In the genomic region with DNA sequence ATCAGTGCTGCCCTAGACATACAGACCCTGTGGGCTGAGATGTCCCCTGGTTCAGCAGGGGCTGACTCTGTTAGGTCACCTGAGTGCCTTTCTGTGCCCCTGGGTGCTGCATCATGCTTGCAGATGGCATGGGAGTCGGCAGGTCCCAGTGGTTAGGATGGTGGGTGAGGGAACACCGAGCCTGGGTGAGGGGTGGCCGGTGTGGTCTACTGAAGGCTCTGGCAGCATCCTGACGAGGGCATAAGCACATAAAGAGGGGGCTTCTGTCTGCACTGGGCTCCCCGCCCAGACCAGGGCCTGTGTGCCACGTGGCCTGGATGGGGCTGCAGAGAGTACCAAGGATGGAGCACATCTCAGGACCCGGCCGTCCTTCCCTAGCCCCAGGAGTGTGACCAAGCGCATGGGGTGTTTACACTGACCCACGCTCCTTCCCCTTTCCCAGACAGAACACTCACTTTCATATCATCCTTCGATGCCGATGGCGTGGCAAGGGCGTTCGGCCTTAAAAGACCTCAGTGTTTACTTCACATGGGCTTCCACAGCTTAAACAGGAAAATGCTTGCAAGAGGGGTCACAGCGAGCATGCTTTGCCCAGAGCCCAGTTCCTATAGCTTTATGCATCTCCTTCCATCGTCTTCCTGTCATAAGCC, we compare ENCODE assay signal across 16 cellular contexts.
DNase-seq lines count a peak whose midpoint lies in the region; ATAC-seq and TF ChIP-seq lines count a peak whose summit lies in the region.
"Had no signal": no experiment of that assay in that cellular context is flagged by ENCODE, and none has a peak within 500 bp of the region (broad histone marks: within the 10 kb centered on the region; RNA-seq: fewer than 3 reads in every experiment).

No MANE protein-coding gene starts in this region.

- POLR2A ChIA-PET in Caco-2 (lab: Charles Lee): no interaction called here

- H3K9ac ChIP-seq in skeletal muscle tissue (ENCODE audit: low read depth in 1 of 3, low read length in 3 of 3): peak overlapping the region in 2 of 3 donors; percentile 24 to 77
- H3K9ac ChIP-seq in smooth muscle cell (ENCODE audit: low read depth): no peak overlapping the region

- no peak overlapping the region for H3K4me3 Mint-ChIP-seq in Caco-2 (ENCODE audit: unreplicated experiment)
- H3K4me3 Mint-ChIP-seq in activated naive CD8-positive, alpha-beta T cell treated with anti-CD3 and anti-CD28 coated beads for 36 hours: no peak overlapping the region

- no peaks in the 10 kb centered on the region for H3K27me3 Mint-ChIP-seq in Caco-2 (ENCODE audit: insufficient read depth, unreplicated experiment)
- no peaks in the 10 kb centered on the region for H3K27me3 Mint-ChIP-seq in activated naive CD8-positive, alpha-beta T cell treated with anti-CD3 and anti-CD28 coated beads for 36 hours
- H3K27me3 Mint-ChIP-seq: CD8-positive, alpha-beta memory T cell had no signal

- H3K9me3 ChIP-seq in Caco-2 (no peaks in the 10 kb centered on the region), skeletal muscle tissue (ENCODE audit: control insufficient read depth in 3 of 3, low read length in 3 of 3) (no peaks in the 10 kb centered on the region), smooth muscle cell (replicated peaks; ENCODE audit: low read depth) (no peaks in the 10 kb centered on the region)

- H3K4me1 Mint-ChIP-seq in Caco-2 (ENCODE audit: low read depth, unreplicated experiment): peaks cover 81% of the 10 kb centered on the region
- peaks cover 22% of the 10 kb centered on the region for H3K4me1 Mint-ChIP-seq in activated naive CD8-positive, alpha-beta T cell treated with anti-CD3 and anti-CD28 coated beads for 36 hours

- peaks cover 53% of the 10 kb centered on the region for H3K36me3 Mint-ChIP-seq in Caco-2 (ENCODE audit: insufficient read depth, unreplicated experiment)
- H3K36me3 Mint-ChIP-seq in activated naive CD8-positive, alpha-beta T cell treated with anti-CD3 and anti-CD28 coated beads for 36 hours: peaks cover 11% of the 10 kb centered on the region

- CTCF ChIA-PET in Caco-2 (lab: Charles Lee): interaction anchor here (0.6 to 1.2 kb wide), 2 partner anchors 20 to 283 kb away, joined by 3 read pairs; no protein-coding TSS in a partner anchor

- TF ChIP-seq CTCF in Caco-2 (IDR thresholded peaks at IDR 0.05; ENCODE audit: insufficient read depth in 1 of 2, low read depth in 1 of 2, low read length in 1 of 2, severe bottlenecking in 1 of 2, unreplicated experiment in 1 of 2) (no peak), smooth muscle cell (IDR thresholded peaks at IDR 0.05; ENCODE audit: borderline replicate concordance, insufficient read depth, poor library complexity, severe bottlenecking) (no peak)

- H3K27ac Mint-ChIP-seq in Caco-2 (ENCODE audit: unreplicated experiment): peak overlapping the region; percentile 95
- H3K27ac Mint-ChIP-seq in activated naive CD8-positive, alpha-beta T cell treated with anti-CD3 and anti-CD28 coated beads for 36 hours: peak overlapping the region; percentile 79

- no peaks in the 10 kb centered on the region for H3K27me3 ChIP-seq in Caco-2 (replicated peaks; ENCODE audit: control insufficient read depth, insufficient read depth, low read length)
- H3K27me3 ChIP-seq in layer of hippocampus (ENCODE audit: control insufficient read depth, insufficient read depth, low read length): no peaks in the 10 kb centered on the region
- H3K27me3 ChIP-seq in skeletal muscle tissue (ENCODE audit: control insufficient read depth in 3 of 3, insufficient read depth in 3 of 3, low read length in 3 of 3): no peaks in the 10 kb centered on the region
- no peaks in the 10 kb centered on the region for H3K27me3 ChIP-seq in smooth muscle cell (ENCODE audit: low read depth)

- peaks cover 7% of the 10 kb centered on the region for H3F3A ChIP-seq in smooth muscle cell (ENCODE audit: low read depth)

- H4K20me1 ChIP-seq in smooth muscle cell (ENCODE audit: low read depth): no peaks in the 10 kb centered on the region

- 84% methylated on average over 15 of the region's 17 CpGs for WGBS in smooth muscle cell (ENCODE audit: low lambda C conversion rate)

- no TSS peak for BruUV-seq in Caco-2 (replicated peaks; lab: Mats Ljungman, UMichigan)

- H3K4me1 ChIP-seq in Caco-2 (peaks cover 89% of the 10 kb centered on the region), skeletal muscle tissue (ENCODE audit: control insufficient read depth in 3 of 3, insufficient read depth in 3 of 3, low read length in 3 of 3) (peaks cover 78 to 86% (median 81%) of the 10 kb centered on the region in 3 donors), smooth muscle cell (ENCODE audit: low read depth) (peaks cover 31% of the 10 kb centered on the region)

- no peaks in the 10 kb centered on the region for H3K9me3 Mint-ChIP-seq in Caco-2 (ENCODE audit: unreplicated experiment)
- H3K9me3 Mint-ChIP-seq in activated naive CD8-positive, alpha-beta T cell treated with anti-CD3 and anti-CD28 coated beads for 36 hours: no peaks in the 10 kb centered on the region
- H3K9me3 Mint-ChIP-seq: CD8-positive, alpha-beta memory T cell; stimulated activated effector memory CD8-positive, alpha-beta T cell treated with anti-CD3 and anti-CD28 coated beads, Interleukin-12 subunit alpha, Interleukin-12 subunit beta, amount 100 ng/mL, for 72 hours had no signal

- H2AFZ ChIP-seq in smooth muscle cell (ENCODE audit: low read depth): no peak overlapping the region

- H3K79me2 ChIP-seq in smooth muscle cell (ENCODE audit: low read depth): no peaks in the 10 kb centered on the region

- ATAC-seq in GM19035 (IDR thresholded peaks at IDR 0.05; ENCODE audit: unreplicated experiment): no peak
- no peak for ATAC-seq in GM19397 (IDR thresholded peaks at IDR 0.05; ENCODE audit: unreplicated experiment)
- ATAC-seq: PC-3 had no signal

- H3K36me3 ChIP-seq in Caco-2 (ENCODE audit: control insufficient read depth, insufficient read depth, low read length) (peaks cover 1% of the 10 kb centered on the region; the same call in 1 of the 2 replicates), skeletal muscle tissue (ENCODE audit: control insufficient read depth in 3 of 3, insufficient read depth in 3 of 3, low read length in 3 of 3) (peaks cover 0 to 4% (median 2%) of the 10 kb centered on the region in 3 donors), smooth muscle cell (ENCODE audit: low read depth) (no peaks in the 10 kb centered on the region)

- no peak overlapping the region for H3K4me3 ChIP-seq in Caco-2 (ENCODE audit: low read depth, low read length)
- H3K4me3 ChIP-seq in skeletal muscle tissue (ENCODE audit: low read length in 3 of 3): no peak overlapping the region
- H3K4me3 ChIP-seq in smooth muscle cell: no peak overlapping the region

- no peak for DNase-seq in Caco-2
- DNase-seq in activated naive CD8-positive, alpha-beta T cell treated with anti-CD3 and anti-CD28 coated beads for 36 hours: no peak
- no peak for DNase-seq in smooth muscle cell (lab: John Stamatoyannopoulos, UW; ENCODE audit: unreplicated experiment)
- DNase-seq in stimulated activated naive CD4-positive, alpha-beta T cell treated with Interleukin-2 at 50 U/mL for 16 hours (lab: John Stamatoyannopoulos, UW): no peak
- DNase-seq: CD8-positive, alpha-beta memory T cell; effector memory CD4-positive, alpha-beta T cell; glutamatergic neuron; NCI-H1105; NCI-H446; PC-3; T1000 had no signal

- H3K4me2 ChIP-seq in smooth muscle cell: no peak overlapping the region

- intact Hi-C loops in Caco-2 (cut with micrococcal nuclease; ENCODE audit: unreplicated experiment): no loop called here

- peak overlapping the region; percentile 67 for H3K27ac ChIP-seq in layer of hippocampus (ENCODE audit: low read depth, low read length)
- H3K27ac ChIP-seq in skeletal muscle tissue (ENCODE audit: low read depth, low read length): peak overlapping the region; percentile 74
- H3K27ac ChIP-seq in smooth muscle cell (ENCODE audit: low read depth): no peak overlapping the region
